Comparison of ENCODE assay signal across 8 cellular contexts in the genomic region with DNA sequence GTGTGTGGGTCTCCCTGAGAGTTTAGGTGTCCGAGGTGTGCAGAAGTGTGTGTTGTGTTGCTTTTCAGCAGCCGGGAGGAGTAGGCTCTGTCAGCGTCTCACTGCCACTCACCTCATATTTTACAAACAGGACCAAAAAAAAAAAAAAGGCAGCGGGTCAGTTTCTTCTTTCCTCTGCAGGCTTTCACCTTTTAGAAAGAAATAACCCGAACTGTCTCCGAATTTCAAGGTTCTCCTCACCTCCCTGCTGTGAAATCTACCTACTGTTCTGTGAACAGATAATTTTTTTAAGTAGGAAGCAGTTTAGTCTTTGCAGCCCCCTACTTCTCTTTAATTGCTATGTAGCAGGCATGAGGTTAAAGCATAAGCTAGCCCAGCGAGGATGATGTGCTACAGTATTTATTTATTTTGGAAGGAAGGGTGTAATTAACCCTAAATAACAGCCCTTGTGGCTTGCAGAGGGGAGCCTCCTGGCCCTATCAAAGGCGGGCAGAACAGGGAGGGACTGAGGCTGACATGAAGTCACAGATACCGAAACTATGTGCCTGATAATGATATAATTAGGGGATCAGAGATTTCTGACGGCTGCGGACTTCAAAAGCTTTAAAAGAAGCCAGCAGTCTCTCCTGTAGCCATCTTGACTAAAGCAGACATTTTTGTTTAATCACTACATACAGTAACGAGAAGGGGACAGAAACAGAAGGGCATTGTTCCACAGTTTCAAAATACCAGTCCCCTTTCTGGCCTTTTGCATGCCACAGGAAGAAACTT. TPM values are rescaled to one million over a fixed set of nuclear protein-coding genes. Genes with fewer than 3 reads are reported as not detected.
DNase-seq lines count a peak whose midpoint lies in the region; ATAC-seq, FAIRE-seq and TF ChIP-seq lines count a peak whose summit lies in the region.

No MANE protein-coding gene starts in this region.

- no peak for TF ChIP-seq POLR2A in testis (IDR thresholded peaks at IDR 0.05)

- no peak for TF ChIP-seq CTCF in CD14-positive monocyte (IDR thresholded peaks at IDR 0.05)
- TF ChIP-seq CTCF in keratinocyte (optimal IDR thresholded peaks at IDR 0.05 in 1 of 3, IDR thresholded peaks at IDR 0.05 in 1 of 3, conservative IDR thresholded peaks at IDR 0.05 in 1 of 3; ENCODE audit: extremely low read depth in 1 of 3, insufficient read depth in 2 of 3, low read length in 3 of 3) = no peak
- no peak for TF ChIP-seq CTCF in testis (IDR thresholded peaks at IDR 0.05)

- peaks cover 0 to 24% (median 5%) of the 10 kb centered on the region in 7 donors for H3K9me3 Mint-ChIP-seq in CD14-positive monocyte

- H3K36me3 Mint-ChIP-seq in CD14-positive monocyte = peaks cover 4 to 9% of the 10 kb centered on the region in 2 donors

- no peaks in the 10 kb centered on the region for H4K20me1 ChIP-seq in keratinocyte (ENCODE audit: control insufficient read depth, extremely low read depth, insufficient read depth, low read length)

- H3K27me3 ChIP-seq in keratinocyte (ENCODE audit: control insufficient read depth, extremely low read depth, insufficient read depth, low read length) (peaks cover 25% of the 10 kb centered on the region), testis (no peaks in the 10 kb centered on the region)

- no peak for DNase-seq in CD14-positive monocyte (ENCODE audit: low spot score)
- DNase-seq in NAMALWA (ENCODE audit: low spot score) = peak; percentile 30
- DNase-seq in amniotic epithelial cell (ENCODE audit: low read depth) = peak; percentile 21
- DNase-seq in keratinocyte (ENCODE audit: low read depth, low spot score) = no peak
- DNase-seq in testis = peak; percentile 42
- no peak for DNase-seq in GOT3 (lab: John Stamatoyannopoulos, UW)

- no peak for ATAC-seq in GM21390 (IDR thresholded peaks at IDR 0.05; ENCODE audit: unreplicated experiment)
- no peak for ATAC-seq in HG03139 (IDR thresholded peaks at IDR 0.05; ENCODE audit: unreplicated experiment)

- no peak for FAIRE-seq in keratinocyte (lab: Jason Lieb, UNC)

- peak overlapping the region; percentile 79 to 94 for H3K4me3 Mint-ChIP-seq in CD14-positive monocyte

- intact Hi-C loops in CD14-positive monocyte (cut with micrococcal nuclease) (no loop called here), testis (cut with DNase I; ENCODE audit: low total_unique reads) (loop anchor here (5.0 kb wide), 1 partner anchor 623 kb away; no protein-coding TSS in a partner anchor)

- 5 to 27% methylated on average over 12 of the region's 12 CpGs for WGBS in testis, 2 donors

- peaks cover 35% of the 10 kb centered on the region for H3K4me1 Mint-ChIP-seq in CD14-positive monocyte

- peak overlapping the region; percentile 61 to 92 (median 62) for H3K4me3 ChIP-seq in keratinocyte (ENCODE audit: control insufficient read depth in 2 of 3, extremely low read depth in 1 of 3, insufficient read depth in 2 of 3, low read depth in 1 of 3, low read length in 3 of 3)
- H3K4me3 ChIP-seq in testis = peak overlapping the region; percentile 74 to 80

- H3K9me3 ChIP-seq in keratinocyte (ENCODE audit: control insufficient read depth, low read depth, low read length) (no peaks in the 10 kb centered on the region), testis (no peaks in the 10 kb centered on the region)

- H3K4me1 ChIP-seq in keratinocyte (ENCODE audit: control insufficient read depth, extremely low read depth, insufficient read depth, low read length) = peaks cover 17% of the 10 kb centered on the region
- H3K4me1 ChIP-seq in testis = peaks cover 4% of the 10 kb centered on the region

- no peaks in the 10 kb centered on the region for H3K79me2 ChIP-seq in keratinocyte (ENCODE audit: control insufficient read depth, insufficient read depth, low read length)

- peaks cover 63 to 71% (median 67%) of the 10 kb centered on the region in 3 donors for H3K27me3 Mint-ChIP-seq in CD14-positive monocyte (ENCODE audit: low read depth in 3 of 3)

- H3K36me3 ChIP-seq in keratinocyte (ENCODE audit: control insufficient read depth in 2 of 2, extremely low read depth in 1 of 2, insufficient read depth in 2 of 2, low read length in 2 of 2) = peaks cover 3 to 6% of the 10 kb centered on the region in 2 experiments
- no peaks in the 10 kb centered on the region for H3K36me3 ChIP-seq in testis (ENCODE audit: low read depth, missing control alignments)

- H2AFZ ChIP-seq in keratinocyte (ENCODE audit: control insufficient read depth, low read length) = peak overlapping the region; percentile 4

- peak overlapping the region; percentile 71 for H3K9ac ChIP-seq in keratinocyte (ENCODE audit: control insufficient read depth, extremely low read depth, insufficient read depth, low read length)

- peak overlapping the region; percentile 77 for H3K4me2 ChIP-seq in keratinocyte (ENCODE audit: control insufficient read depth, extremely low read depth, insufficient read depth, low read depth, low read length)

- dilution Hi-C loops in keratinocyte (cut with MboI; ENCODE audit: extremely low pct_ligation_motif_present, low sequenced_read_pairs) = no loop called here

- peak overlapping the region in 1 of 7 donors; percentile 2 for H3K27ac Mint-ChIP-seq in CD14-positive monocyte

- H3K9me1 ChIP-seq in keratinocyte (ENCODE audit: control insufficient read depth, extremely low read depth, insufficient read depth, low read length) = no peaks in the 10 kb centered on the region

- H3K27ac ChIP-seq in keratinocyte (ENCODE audit: control insufficient read depth, insufficient read depth, low read length) (no peak overlapping the region), testis (peak overlapping the region; percentile 28 to 67)

RNA-seq across cellular contexts. Expression of a gene that starts 1.6 kb away (rescaled TPM):
- polyA plus RNA-seq in CD14-positive monocyte (under 1 TPM; 0.08 to 0.09 TPM), keratinocyte (2.5 to 3.4 TPM (median 2.9 TPM) in 3 replicates), testis (ENCODE audit: insufficient read depth, low read depth, low replicate concordance) (24.4 TPM)
- 9.9 TPM for polyA plus RNA-seq in keratinocyte (2011; ENCODE audit: low read depth)
- polyA plus RNA-seq in keratinocyte (2011; cell fraction: cytosol; rRNA removed) = 3.5 and 3.6 TPM in 2 replicates
- polyA plus RNA-seq in keratinocyte (2011; cell fraction: nucleus; rRNA removed) = 7.2 and 9.0 TPM in 2 replicates
- 4.1 and 8.8 TPM in 2 replicates for polyA plus RNA-seq in keratinocyte (2012; ENCODE audit: low replicate concordance)
- polyA minus RNA-seq in keratinocyte = 1.0 to 4.2 TPM (median 1.2 TPM) in 3 replicates
- 3.1 TPM for polyA minus RNA-seq in keratinocyte (2011; cell fraction: cytosol; rRNA and poly(A)+ RNA removed)
- polyA minus RNA-seq in keratinocyte (2011; cell fraction: nucleus; rRNA and poly(A)+ RNA removed) = 2.6 and 2.9 TPM in 2 replicates
- total RNA-seq in testis = 10 to 100 TPM; 49.7 to 59.6 TPM

Comparison
In these comparisons a context has a peak if more than half of its experiments do, and no peak if none do; other contexts are left out.
1. DNase-seq: peak in NAMALWA (single experiment), amniotic epithelial cell (single experiment) and testis (single experiment); none in CD14-positive monocyte (single experiment), keratinocyte (single experiment) and GOT3 (single experiment).